12 cellular contexts compared by ENCODE assay signal in the genomic region with DNA sequence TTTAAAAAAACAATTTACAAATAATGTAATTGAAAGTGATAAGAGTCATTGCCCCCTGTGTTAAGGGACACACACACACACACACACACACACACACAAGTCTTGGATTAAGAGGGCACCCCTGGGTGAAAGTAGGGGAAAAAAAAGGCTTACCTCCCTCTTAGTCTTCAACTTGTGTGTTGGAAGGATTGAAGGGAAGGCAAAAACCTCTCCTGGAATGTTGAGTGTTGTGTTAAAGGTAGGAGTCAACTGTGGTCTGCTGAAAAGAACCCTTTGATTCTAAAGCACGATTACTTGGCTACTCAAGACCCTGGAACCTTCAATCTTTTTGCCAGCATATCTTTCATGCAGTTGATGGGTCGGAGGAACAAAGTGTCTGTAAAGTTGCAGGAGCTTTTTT. TPM values are rescaled to one million over a fixed set of nuclear protein-coding genes. Genes with fewer than 3 reads are reported as not detected.
DNase-seq lines count a peak whose midpoint lies in the region; TF ChIP-seq lines count a peak whose summit lies in the region.
"Had no signal": no experiment of that assay in that cellular context is flagged by ENCODE, and none has a peak within 500 bp of the region (broad histone marks: within the 10 kb centered on the region; RNA-seq: fewer than 3 reads in every experiment).

No MANE protein-coding gene starts in this region.

- H3K9me3 ChIP-seq in uterus = no peaks in the 10 kb centered on the region

- no peak for TF ChIP-seq POLR2A in uterus (IDR thresholded peaks at IDR 0.05)
- no peak for TF ChIP-seq POLR2A in lower leg skin (IDR thresholded peaks at IDR 0.05)

- H3K4me3 Mint-ChIP-seq in neural crest cell = peak overlapping the region; percentile 7
- H3K4me3 Mint-ChIP-seq: activated naive CD8-positive, alpha-beta T cell treated with anti-CD3 and anti-CD28 coated beads, Interleukin-2, amount 10 ng/mL, durations not matched to agents 7 days and 5 days had no signal

- H3K27ac ChIP-seq in uterus = peak overlapping the region; percentile 92 to 97

- H3K9me3 Mint-ChIP-seq in neural crest cell = no peaks in the 10 kb centered on the region
- H3K9me3 Mint-ChIP-seq: activated naive CD8-positive, alpha-beta T cell treated with anti-CD3 and anti-CD28 coated beads, Interleukin-2, amount 10 ng/mL, durations not matched to agents 7 days and 5 days had no signal

- peaks cover 52% of the 10 kb centered on the region for H3K4me1 Mint-ChIP-seq in neural crest cell
- H3K4me1 Mint-ChIP-seq: activated naive CD8-positive, alpha-beta T cell treated with anti-CD3 and anti-CD28 coated beads, Interleukin-2, amount 10 ng/mL, durations not matched to agents 7 days and 5 days had no signal

- DNase-seq in NCI-H82 (lab: John Stamatoyannopoulos, UW) (peak; percentile 21), NCI-H82 treated with DMSO at 0.1 percent for 48 hours (lab: John Stamatoyannopoulos, UW; ENCODE audit: unreplicated experiment) (no peak), fibroblast of mammary gland (ENCODE audit: low read depth) (peak; percentile 51), neural crest cell (ENCODE audit: low read depth, low spot score) (no peak), uterus (no peak), cortex of kidney (lab: John Stamatoyannopoulos, UW) (no peak), lower leg skin (ENCODE audit: low spot score in 2 of 2) (no peak), hippocampal formation (lab: John Stamatoyannopoulos, UW) (no peak)
- DNase-seq: activated naive CD8-positive, alpha-beta T cell treated with anti-CD3 and anti-CD28 coated beads, Interleukin-2, amount 10 ng/mL, durations not matched to agents 7 days and 5 days; effector memory CD4-positive, alpha-beta T cell; Kasumi-1 had no signal

- H3K4me1 ChIP-seq in uterus = peaks cover 0 to 5% of the 10 kb centered on the region in 2 donors

- H3K27me3 Mint-ChIP-seq in neural crest cell (ENCODE audit: low read depth) = no peaks in the 10 kb centered on the region

- TF ChIP-seq CTCF in fibroblast of mammary gland (conservative IDR thresholded peaks at IDR 0.05; ENCODE audit: control insufficient read depth, insufficient read depth, low read depth, low read length) (no peak), neural crest cell (conservative IDR thresholded peaks at IDR 0.05) (no peak), uterus (IDR thresholded peaks at IDR 0.05) (no peak), lower leg skin (IDR thresholded peaks at IDR 0.05) (no peak)

- H3K36me3 Mint-ChIP-seq in neural crest cell (ENCODE audit: low read depth) = peaks cover 11% of the 10 kb centered on the region
- H3K36me3 Mint-ChIP-seq: activated naive CD8-positive, alpha-beta T cell treated with anti-CD3 and anti-CD28 coated beads, Interleukin-2, amount 10 ng/mL, durations not matched to agents 7 days and 5 days had no signal

- intact Hi-C loops in uterus (cut with DNase I; ENCODE audit: low total_unique reads) = loop anchor here (10.0 kb wide), 1 partner anchor 49 kb away; no protein-coding TSS in a partner anchor
- intact Hi-C loops in lower leg skin (cut with DNase I; ENCODE audit: low total_unique reads) = no loop called here

- H3K4me3 ChIP-seq in fibroblast of mammary gland (ENCODE audit: control insufficient read depth, low read depth, low read length) = no peak overlapping the region
- peak overlapping the region; percentile 82 to 88 for H3K4me3 ChIP-seq in uterus
- no peak overlapping the region for H3K4me3 ChIP-seq in lower leg skin (ENCODE audit: low read depth, poor library complexity, severe bottlenecking)

- WGBS in lower leg skin, 2 donors = 57 to 62% methylated on average over 2 of the region's 2 CpGs

- H3K36me3 ChIP-seq in uterus = no peaks in the 10 kb centered on the region

- no peak overlapping the region for H3K27ac Mint-ChIP-seq in neural crest cell (ENCODE audit: unreplicated experiment)
- H3K27ac Mint-ChIP-seq: activated naive CD8-positive, alpha-beta T cell treated with anti-CD3 and anti-CD28 coated beads, Interleukin-2, amount 10 ng/mL, durations not matched to agents 7 days and 5 days had no signal

- no peaks in the 10 kb centered on the region for H3K27me3 ChIP-seq in uterus

RNA-seq across cellular contexts. Expression of a gene that starts 6.4 kb away (rescaled TPM):
- total RNA-seq in neural crest cell (68.9 and 71.7 TPM in 2 replicates), uterus (100 to 1,000 TPM; 122 to 831 (median 207) TPM), lower leg skin (10 to 100 TPM; 10.0 to 24.1 (median 15.4) TPM)
- total RNA-seq: T-helper 2 cell treated with Interferon-gamma antibody and Interleukin-4, amounts not matched to agents 100 ng/mL and 5 ng/mL, for 36 hours had no signal

Comparison
In these comparisons a context has a peak if more than half of its experiments do, and no peak if none do; other contexts are left out.
1. DNase-seq: peak in NCI-H82 (single experiment) and fibroblast of mammary gland (single experiment); none in NCI-H82 treated with DMSO at 0.1 percent for 48 hours (single experiment), neural crest cell (single experiment), uterus (0 of 2), cortex of kidney (single experiment), lower leg skin (0 of 2) and hippocampal formation (0 of 2).
2. H3K4me3 ChIP-seq: peak in uterus (2 of 2); none in fibroblast of mammary gland (single experiment) and lower leg skin (single experiment).